In genomic region chr12:68794653-68795253, GRCh38 we compare ENCODE assay signal across 18 cellular contexts. TPM values are rescaled to one million over a fixed set of nuclear protein-coding genes. Genes with fewer than 3 reads are reported as not detected.
DNase-seq lines count a peak whose midpoint lies in the region; ATAC-seq, FAIRE-seq and TF ChIP-seq lines count a peak whose summit lies in the region.
"Had no signal": no experiment of that assay in that cellular context is flagged by ENCODE, and none has a peak within 500 bp of the region (broad histone marks: within the 10 kb centered on the region; RNA-seq: fewer than 3 reads in every experiment).

No MANE protein-coding gene starts in this region.

- no TSS peak for BruUV-seq in HepG2 (replicated peaks; lab: Mats Ljungman, UMichigan)

- H3K27me3 ChIP-seq in HepG2 (ENCODE audit: control insufficient read depth in 1 of 2, insufficient read depth in 2 of 2, low read length in 2 of 2) (no peaks in the 10 kb centered on the region), right lobe of liver (no peaks in the 10 kb centered on the region), fibroblast of lung (ENCODE audit: control insufficient read depth, insufficient read depth, low read length) (no peaks in the 10 kb centered on the region)

- ATAC-seq in HepG2 (peak; percentile 64; the same call in 1 of the 3 replicates), right lobe of liver (no peak), SK-N-SH treated with all-trans-retinoic acid at 6 μM for 48 hours (peak; percentile 73; the same call in 2 of the 3 replicates), HG02571 (IDR thresholded peaks at IDR 0.05; ENCODE audit: unreplicated experiment) (no peak)
- ATAC-seq: GM23338 had no signal

- intact Hi-C loops in HepG2 (cut with micrococcal nuclease; ENCODE audit: unreplicated experiment): no loop called here
- intact Hi-C loops in right lobe of liver (cut with DNase I): no loop called here

- POLR2A ChIA-PET in HepG2 (lab: Yijun Ruan, JAX): interaction anchor here (0.8 to 2.4 kb wide), 2 partner anchors 13 kb away, joined by 3 to 26 read pairs; partner anchors contain the start of gene MDM2

- CTCF ChIA-PET in HepG2 (lab: Yijun Ruan, JAX; ENCODE audit: low intra/inter-chr PET ratio, low total read pairs): no interaction called here

- TF ChIP-seq EP300 in HepG2 (IDR thresholded peaks at IDR 0.05; ENCODE audit: low read depth in 2 of 2, low read length in 2 of 2) (no peak), HepG2 (CRISPR knock-in tag; IDR thresholded peaks at IDR 0.05; ENCODE audit: borderline replicate concordance) (no peak)

- H3K4me2 ChIP-seq in HepG2 (ENCODE audit: low read depth, low read length) (no peak overlapping the region), fibroblast of lung (ENCODE audit: extremely low read depth, insufficient read depth, low read length) (no peak overlapping the region)
- H3K4me2 ChIP-seq: GM23338 had no signal

- H3K9ac ChIP-seq in HepG2 (ENCODE audit: insufficient read depth, low read depth, low read length) (no peak overlapping the region), fibroblast of lung (ENCODE audit: insufficient read depth, low read length) (no peak overlapping the region)

- no peak for TF ChIP-seq POLR2A in HepG2 (IDR thresholded peaks at IDR 0.05; ENCODE audit: insufficient read depth in 1 of 2, low read depth in 2 of 2, low read length in 2 of 2)
- TF ChIP-seq POLR2A in right lobe of liver (IDR thresholded peaks at IDR 0.05): no peak

- in situ Hi-C loops in HepG2 (cut with HindIII; ENCODE audit: extremely low pct_ligation_motif_present, low pct_unique_long_range_greater_than_20kb): no loop called here

- H3K36me3 ChIP-seq in HepG2 (replicated peaks in 1 of 2; ENCODE audit: control insufficient read depth in 1 of 2, insufficient read depth in 2 of 2, low read length in 2 of 2) (no peaks in the 10 kb centered on the region), right lobe of liver (no peaks in the 10 kb centered on the region), fibroblast of lung (ENCODE audit: control insufficient read depth, insufficient read depth, low read length) (no peaks in the 10 kb centered on the region)
- H3K36me3 ChIP-seq: SJSA1 had no signal

- no peak overlapping the region for H3K27ac ChIP-seq in HepG2 (ENCODE audit: extremely low read length, insufficient read depth, low read length)
- H3K27ac ChIP-seq in right lobe of liver: no peak overlapping the region
- H3K27ac ChIP-seq in fibroblast of lung (ENCODE audit: insufficient read depth, low read length): no peak overlapping the region
- H3K27ac ChIP-seq: SJSA1 had no signal

- H3K4me3 ChIP-seq in HepG2 (replicated peaks in 1 of 3; ENCODE audit: insufficient read depth in 1 of 3, low read depth in 2 of 3, low read length in 3 of 3): no peak overlapping the region
- no peak overlapping the region for H3K4me3 ChIP-seq in right lobe of liver
- H3K4me3 ChIP-seq in fibroblast of lung (replicated peaks in 1 of 4; ENCODE audit: control extremely low read depth in 1 of 4, insufficient read depth in 1 of 4, low read depth in 3 of 4, low read length in 4 of 4): no peak overlapping the region
- H3K4me3 ChIP-seq: GM23338, lung, SJSA1 had no signal

- no peak for FAIRE-seq in HepG2 (lab: Jason Lieb, UNC)
- FAIRE-seq: TTC549 had no signal

- DNase-seq in HepG2 (ENCODE audit: low spot score) (no peak), right lobe of liver (no peak), fibroblast of lung (ENCODE audit: low read depth in 2 of 2) (peak; percentile 28 to 79), kidney glomerular epithelial cell (lab: John Stamatoyannopoulos, UW) (no peak), NAMALWA (ENCODE audit: low spot score) (no peak), DMS 273 treated with DMSO at 0.1 percent for 48 hours (lab: John Stamatoyannopoulos, UW) (no peak)
- DNase-seq: activated CD4-positive, alpha-beta memory T cell treated with anti-CD3 and anti-CD28 coated beads, Interleukin-2, amount 10 ng/mL, durations not matched to agents 7 days and 5 days; NCI-H1105; NCI-H2171 treated with DMSO at 0.1 percent for 48 hours; nephron progenitor cell; NK-92 treated with Interleukin-12 subunit alpha and Interleukin-12 subunit beta, amount 100 ng/mL, for 24 hours; stimulated activated CD4-positive, alpha-beta T cell treated with anti-CD3 and anti-CD28 coated beads, Interleukin-1b, Interleukin-23, amount 100 ng/mL, for 48 hours had no signal

- no peaks in the 10 kb centered on the region for H3K9me3 ChIP-seq in HepG2 (ENCODE audit: low read length)
- H3K9me3 ChIP-seq in right lobe of liver: no peaks in the 10 kb centered on the region
- no peaks in the 10 kb centered on the region for H3K9me3 ChIP-seq in fibroblast of lung (ENCODE audit: control insufficient read depth, insufficient read depth, low read depth, low read length)

- H2AFZ ChIP-seq in HepG2 (ENCODE audit: low read length) (no peak overlapping the region), fibroblast of lung (ENCODE audit: low read length) (no peak overlapping the region)
- H2AFZ ChIP-seq: GM23338 had no signal

- TF ChIP-seq RAD21 in HepG2 (CRISPR knock-in tag; IDR thresholded peaks at IDR 0.05): no peak

- H3K4me1 ChIP-seq in HepG2 (ENCODE audit: insufficient read depth, low read length) (peaks cover 43% of the 10 kb centered on the region), right lobe of liver (no peaks in the 10 kb centered on the region), fibroblast of lung (ENCODE audit: control insufficient read depth, extremely low read depth, insufficient read depth, low read length) (no peaks in the 10 kb centered on the region)

- H4K20me1 ChIP-seq in HepG2 (ENCODE audit: insufficient read depth, low read length) (no peaks in the 10 kb centered on the region), fibroblast of lung (ENCODE audit: control insufficient read depth, extremely low read depth, insufficient read depth, low read length) (no peaks in the 10 kb centered on the region)

- WGBS in HepG2 (ENCODE audit: low lambda C conversion rate): 99% methylated on average over 3 of the region's 3 CpGs
- 92% methylated on average over 2 of the region's 3 CpGs for WGBS in right lobe of liver (ENCODE audit: insufficient coverage, low coverage, low lambda C conversion rate, missing lambda C conversion rate)

- TF ChIP-seq CTCF in HepG2 (CRISPR knock-in tag; IDR thresholded peaks at IDR 0.05) (no peak), right lobe of liver (IDR thresholded peaks at IDR 0.05) (no peak), fibroblast of lung (conservative IDR thresholded peaks at IDR 0.05 in 1 of 2, IDR thresholded peaks at IDR 0.05 in 1 of 2; ENCODE audit: low read depth in 1 of 2, low read length in 2 of 2) (no peak)

- H3K79me2 ChIP-seq in HepG2 (ENCODE audit: insufficient read depth, low read length) (no peaks in the 10 kb centered on the region), fibroblast of lung (ENCODE audit: control insufficient read depth, insufficient read depth, low read length) (no peaks in the 10 kb centered on the region)

RNA-seq across cellular contexts. Expression of gene MDM2, which starts 13.2 kb away (rescaled TPM):
- total RNA-seq in HepG2 (2016; rRNA removed; fragmentation: Illumina TruSeq; extraction: Trizol) (314 and 466 TPM in 2 replicates), right lobe of liver (10 to 100 TPM; 56.9 to 74.3 (median 64.0) TPM), fibroblast of lung (233 and 240 TPM in 2 replicates)
- 106 and 114 TPM in 2 replicates for total RNA-seq in HepG2 (2016; cell fraction: cytosol; rRNA removed; fragmentation: Illumina TruSeq; extraction: Trizol; ENCODE audit: low read depth)
- total RNA-seq in HepG2 (2016; cell fraction: insoluble cytoplasmic fraction; rRNA removed; fragmentation: Illumina TruSeq; extraction: Trizol): 318 and 433 TPM in 2 replicates
- total RNA-seq in HepG2 (2016; cell fraction: membrane; rRNA removed; fragmentation: Illumina TruSeq; extraction: Trizol): 152 and 204 TPM in 2 replicates
- 480 and 515 TPM in 2 replicates for total RNA-seq in HepG2 (2016; cell fraction: nucleus; rRNA removed; fragmentation: Illumina TruSeq; extraction: Trizol)
- polyA plus RNA-seq in HepG2 (2011; rRNA removed) (23.9 and 29.3 TPM in 2 replicates), fibroblast of lung (46.3 and 46.6 TPM in 2 replicates)
- polyA plus RNA-seq in HepG2 (2011; cell fraction: cytosol; rRNA removed): 8.1 and 12.2 TPM in 2 replicates
- 21.1 and 35.5 TPM in 2 replicates for polyA plus RNA-seq in HepG2 (2011; cell fraction: nucleus; rRNA removed)
- 29.6 and 57.6 TPM in 2 replicates for polyA plus RNA-seq in HepG2 (2012)
- 20.1 and 21.0 TPM in 2 replicates for polyA plus RNA-seq in HepG2 (2016; cell fraction: cytosol; fragmentation: Illumina TruSeq; extraction: Trizol; ENCODE audit: low read depth)
- 174 and 187 TPM in 2 replicates for polyA plus RNA-seq in HepG2 (2016; cell fraction: insoluble cytoplasmic fraction; fragmentation: Illumina TruSeq; extraction: Trizol; ENCODE audit: low read depth)
- 57.3 and 58.5 TPM in 2 replicates for polyA plus RNA-seq in HepG2 (2016; cell fraction: membrane; fragmentation: Illumina TruSeq; extraction: Trizol; ENCODE audit: low read depth)
- 472 and 516 TPM in 2 replicates for polyA plus RNA-seq in HepG2 (2016; cell fraction: nucleus; fragmentation: Illumina TruSeq; extraction: Trizol; ENCODE audit: insufficient read depth, low read depth)
- 42.3 and 54.4 TPM in 2 replicates for polyA minus RNA-seq in HepG2 (2011; rRNA and poly(A)+ RNA removed; ENCODE audit: low replicate concordance)
- 71.4 and 82.9 TPM in 2 replicates for polyA minus RNA-seq in HepG2 (2011; cell fraction: cytosol; rRNA and poly(A)+ RNA removed)
- polyA minus RNA-seq in HepG2 (2011; cell fraction: nucleus; rRNA and poly(A)+ RNA removed): 248 and 279 TPM in 2 replicates
- polyA plus RNA-seq in fibroblast of lung (2012): 40.9 and 46.9 TPM in 2 replicates
- 46.8 and 52.5 TPM in 2 replicates for polyA minus RNA-seq in fibroblast of lung (ENCODE audit: low replicate concordance)

RNA-seq across cellular contexts. Expression of gene SLC35E3, which starts 48.8 kb away (rescaled TPM):
- total RNA-seq in HepG2 (2016; rRNA removed; fragmentation: Illumina TruSeq; extraction: Trizol) (12.2 and 22.1 TPM in 2 replicates), right lobe of liver (1 to 10 TPM; 2.4 to 7.7 (median 6.7) TPM), fibroblast of lung (3.6 and 4.1 TPM in 2 replicates)
- 2.1 and 4.5 TPM in 2 replicates for total RNA-seq in HepG2 (2016; cell fraction: cytosol; rRNA removed; fragmentation: Illumina TruSeq; extraction: Trizol; ENCODE audit: low read depth)
- 14.0 and 22.7 TPM in 2 replicates for total RNA-seq in HepG2 (2016; cell fraction: insoluble cytoplasmic fraction; rRNA removed; fragmentation: Illumina TruSeq; extraction: Trizol)
- total RNA-seq in HepG2 (2016; cell fraction: membrane; rRNA removed; fragmentation: Illumina TruSeq; extraction: Trizol): 9.0 and 9.8 TPM in 2 replicates
- total RNA-seq in HepG2 (2016; cell fraction: nucleus; rRNA removed; fragmentation: Illumina TruSeq; extraction: Trizol): 15.3 and 17.2 TPM in 2 replicates
- polyA plus RNA-seq in HepG2 (2011; rRNA removed) (10.2 and 13.0 TPM in 2 replicates), fibroblast of lung (10.8 and 11.1 TPM in 2 replicates)
- polyA plus RNA-seq in HepG2 (2011; cell fraction: cytosol; rRNA removed): 4.5 and 6.1 TPM in 2 replicates
- 9.5 and 9.7 TPM in 2 replicates for polyA plus RNA-seq in HepG2 (2011; cell fraction: nucleus; rRNA removed)
- polyA plus RNA-seq in HepG2 (2012): 10.4 and 19.7 TPM in 2 replicates
- polyA plus RNA-seq in HepG2 (2016; cell fraction: cytosol; fragmentation: Illumina TruSeq; extraction: Trizol; ENCODE audit: low read depth): 3.2 and 4.1 TPM in 2 replicates
- polyA plus RNA-seq in HepG2 (2016; cell fraction: insoluble cytoplasmic fraction; fragmentation: Illumina TruSeq; extraction: Trizol; ENCODE audit: low read depth): 10.3 and 11.1 TPM in 2 replicates
- 5.8 and 5.9 TPM in 2 replicates for polyA plus RNA-seq in HepG2 (2016; cell fraction: membrane; fragmentation: Illumina TruSeq; extraction: Trizol; ENCODE audit: low read depth)
- 25.5 and 30.0 TPM in 2 replicates for polyA plus RNA-seq in HepG2 (2016; cell fraction: nucleus; fragmentation: Illumina TruSeq; extraction: Trizol; ENCODE audit: insufficient read depth, low read depth)
- 6.7 and 11.0 TPM in 2 replicates for polyA minus RNA-seq in HepG2 (2011; rRNA and poly(A)+ RNA removed; ENCODE audit: low replicate concordance)
- 5.7 and 6.3 TPM in 2 replicates for polyA minus RNA-seq in HepG2 (2011; cell fraction: cytosol; rRNA and poly(A)+ RNA removed)
- polyA minus RNA-seq in HepG2 (2011; cell fraction: nucleus; rRNA and poly(A)+ RNA removed): 7.2 and 11.7 TPM in 2 replicates
- 7.5 and 8.0 TPM in 2 replicates for polyA plus RNA-seq in fibroblast of lung (2012)
- polyA minus RNA-seq in fibroblast of lung (ENCODE audit: low replicate concordance): 6.4 and 19.3 TPM in 2 replicates

Comparison
In these comparisons a context has a peak if more than half of its experiments do, and no peak if none do; other contexts are left out.
1. ATAC-seq: peak in HepG2 (single experiment) and SK-N-SH treated with all-trans-retinoic acid at 6 μM for 48 hours (single experiment); none in right lobe of liver (0 of 4) and HG02571 (single experiment).
2. DNase-seq: peak in fibroblast of lung (2 of 2); none in HepG2 (single experiment), right lobe of liver (0 of 3), kidney glomerular epithelial cell (single experiment), NAMALWA (single experiment) and DMS 273 treated with DMSO at 0.1 percent for 48 hours (single experiment).